Comparison of ENCODE assay signal across 9 cellular contexts in genomic region chr7:51067757-51068156, GRCh38.
DNase-seq lines count a peak whose midpoint lies in the region; ATAC-seq and TF ChIP-seq lines count a peak whose summit lies in the region.
"Had no signal": no experiment of that assay in that cellular context is flagged by ENCODE, and none has a peak within 500 bp of the region (broad histone marks: within the 10 kb centered on the region; RNA-seq: fewer than 3 reads in every experiment).

No MANE protein-coding gene starts in this region.

- no peak for ATAC-seq in activated CD8-positive, alpha-beta T cell treated with anti-CD3 and anti-CD28 coated beads, Interleukin-2, amount 10 ng/mL, durations not matched to agents 7 days and 5 days
- ATAC-seq in upper lobe of left lung (ENCODE audit: low FRiP score in 2 of 2): peak in 1 of 2 donors; percentile 61
- ATAC-seq in HG02973 (IDR thresholded peaks at IDR 0.05; ENCODE audit: unreplicated experiment): no peak

- POLR2A ChIA-PET in activated CD8-positive, alpha-beta T cell treated with anti-CD3 and anti-CD28 coated beads, Interleukin-2, amount 10 ng/mL, durations not matched to agents 7 days and 5 days (lab: Charles Lee): interaction anchor here (0.6 kb wide), 1 partner anchor 45 kb away, joined by 3 read pairs; no protein-coding TSS in a partner anchor

- intact Hi-C loops in Calu3 (cut with micrococcal nuclease; ENCODE audit: unreplicated experiment): loop anchor here (1.0 to 5.0 kb wide), 8 partner anchors 21 to 600 kb away; partner anchors contain the start of gene GRB10

- H3K27me3 ChIP-seq in fibroblast of lung (ENCODE audit: control insufficient read depth, insufficient read depth, low read length) (no peaks in the 10 kb centered on the region), upper lobe of left lung (no peaks in the 10 kb centered on the region)

- H3K36me3 Mint-ChIP-seq in Calu3 (ENCODE audit: insufficient read depth, unreplicated experiment) (no peaks in the 10 kb centered on the region), neural crest cell (ENCODE audit: low read depth) (no peaks in the 10 kb centered on the region)
- no peaks in the 10 kb centered on the region for H3K36me3 Mint-ChIP-seq in activated CD8-positive, alpha-beta T cell treated with anti-CD3 and anti-CD28 coated beads, Interleukin-2, amount 10 ng/mL, durations not matched to agents 7 days and 5 days (ENCODE audit: low read depth)

- WGBS in upper lobe of left lung, 2 donors: 49 to 58% methylated on average over 7 of the region's 7 CpGs

- CTCF ChIA-PET in Calu3 (lab: Charles Lee): interaction anchor here (0.6 to 2.1 kb wide), 3 partner anchors 74 to 472 kb away, joined by 3 to 8 read pairs (median 5); no protein-coding TSS in a partner anchor
- CTCF ChIA-PET in activated CD8-positive, alpha-beta T cell treated with anti-CD3 and anti-CD28 coated beads, Interleukin-2, amount 10 ng/mL, durations not matched to agents 7 days and 5 days (lab: Charles Lee): interaction anchor here (1.4 kb wide), 1 partner anchor 73 kb away, joined by 7 read pairs; no protein-coding TSS in a partner anchor

- H3K79me2 ChIP-seq in fibroblast of lung (ENCODE audit: control insufficient read depth, insufficient read depth, low read length): no peaks in the 10 kb centered on the region

- H3K9ac ChIP-seq in fibroblast of lung (ENCODE audit: insufficient read depth, low read length): no peak overlapping the region

- TF ChIP-seq EP300 in upper lobe of left lung (IDR thresholded peaks at IDR 0.05): no peak

- H3K9me3 ChIP-seq in fibroblast of lung (ENCODE audit: control insufficient read depth, insufficient read depth, low read depth, low read length): no peaks in the 10 kb centered on the region
- H3K9me3 ChIP-seq in upper lobe of left lung: no peaks in the 10 kb centered on the region
- H3K9me3 ChIP-seq: SJSA1 had no signal

- no peak overlapping the region for H3K4me3 ChIP-seq in fibroblast of lung (replicated peaks in 1 of 4; ENCODE audit: control extremely low read depth in 1 of 4, insufficient read depth in 1 of 4, low read depth in 3 of 4, low read length in 4 of 4)
- H3K4me3 ChIP-seq in upper lobe of left lung: no peak overlapping the region
- H3K4me3 ChIP-seq: SJSA1 had no signal

- TF ChIP-seq CTCF in Calu3 (IDR thresholded peaks at IDR 0.05; ENCODE audit: unreplicated experiment): peak; percentile 96
- peak; percentile 81 to 90 for TF ChIP-seq CTCF in fibroblast of lung (conservative IDR thresholded peaks at IDR 0.05 in 1 of 2, IDR thresholded peaks at IDR 0.05 in 1 of 2; ENCODE audit: low read depth in 1 of 2, low read length in 2 of 2)
- TF ChIP-seq CTCF in neural crest cell (conservative IDR thresholded peaks at IDR 0.05): peak; percentile 82
- TF ChIP-seq CTCF in upper lobe of left lung (IDR thresholded peaks at IDR 0.05): peak; percentile 38 to 68 (median 54)

- H3K27ac ChIP-seq in fibroblast of lung (ENCODE audit: insufficient read depth, low read length) (no peak overlapping the region), upper lobe of left lung (no peak overlapping the region)
- H3K27ac ChIP-seq: SJSA1 had no signal

- peaks cover 62% of the 10 kb centered on the region for H3K4me1 Mint-ChIP-seq in Calu3 (ENCODE audit: low read depth, unreplicated experiment)
- no peaks in the 10 kb centered on the region for H3K4me1 Mint-ChIP-seq in activated CD8-positive, alpha-beta T cell treated with anti-CD3 and anti-CD28 coated beads, Interleukin-2, amount 10 ng/mL, durations not matched to agents 7 days and 5 days (ENCODE audit: low read depth)
- H3K4me1 Mint-ChIP-seq in neural crest cell: peaks cover 12% of the 10 kb centered on the region

- H4K20me1 ChIP-seq in fibroblast of lung (ENCODE audit: control insufficient read depth, extremely low read depth, insufficient read depth, low read length): no peaks in the 10 kb centered on the region

- peak; percentile 86 for DNase-seq in Calu3
- peak; percentile 54 for DNase-seq in HCEC 1CT
- DNase-seq in NCI-H2196 treated with DMSO at 0.1 percent for 48 hours (lab: John Stamatoyannopoulos, UW; ENCODE audit: unreplicated experiment): peak; percentile 16
- DNase-seq in activated CD8-positive, alpha-beta T cell treated with anti-CD3 and anti-CD28 coated beads, Interleukin-2, amount 10 ng/mL, durations not matched to agents 7 days and 5 days: peak; percentile 55
- peak; percentile 65 to 80 for DNase-seq in fibroblast of lung (ENCODE audit: low read depth in 2 of 2)
- DNase-seq in neural crest cell (ENCODE audit: low read depth, low spot score): peak; percentile 75
- DNase-seq in upper lobe of left lung: peak; percentile 33 to 48

- H3K36me3 ChIP-seq in fibroblast of lung (ENCODE audit: control insufficient read depth, insufficient read depth, low read length) (no peaks in the 10 kb centered on the region), upper lobe of left lung (no peaks in the 10 kb centered on the region)
- H3K36me3 ChIP-seq: SJSA1 had no signal

- peak overlapping the region; percentile 70 for H3K4me2 ChIP-seq in fibroblast of lung (ENCODE audit: extremely low read depth, insufficient read depth, low read length)

- H3K27me3 Mint-ChIP-seq in Calu3 (ENCODE audit: unreplicated experiment): no peaks in the 10 kb centered on the region
- no peaks in the 10 kb centered on the region for H3K27me3 Mint-ChIP-seq in activated CD8-positive, alpha-beta T cell treated with anti-CD3 and anti-CD28 coated beads, Interleukin-2, amount 10 ng/mL, durations not matched to agents 7 days and 5 days (ENCODE audit: low read depth)
- H3K27me3 Mint-ChIP-seq in neural crest cell (ENCODE audit: low read depth): no peaks in the 10 kb centered on the region

- BruUV-seq in Calu3 (replicated peaks; lab: Mats Ljungman, UMichigan): no TSS peak

- H3K9me3 Mint-ChIP-seq in Calu3 (ENCODE audit: low read depth, unreplicated experiment) (no peaks in the 10 kb centered on the region), neural crest cell (no peaks in the 10 kb centered on the region)
- H3K9me3 Mint-ChIP-seq in activated CD8-positive, alpha-beta T cell treated with anti-CD3 and anti-CD28 coated beads, Interleukin-2, amount 10 ng/mL, durations not matched to agents 7 days and 5 days (ENCODE audit: insufficient read depth): no peaks in the 10 kb centered on the region

- TF ChIP-seq POLR2A in upper lobe of left lung (IDR thresholded peaks at IDR 0.05): no peak

- no peak overlapping the region for H2AFZ ChIP-seq in fibroblast of lung (ENCODE audit: low read length)

- no peak overlapping the region for H3K4me3 Mint-ChIP-seq in Calu3 (ENCODE audit: low read depth, unreplicated experiment)
- no peak overlapping the region for H3K4me3 Mint-ChIP-seq in activated CD8-positive, alpha-beta T cell treated with anti-CD3 and anti-CD28 coated beads, Interleukin-2, amount 10 ng/mL, durations not matched to agents 7 days and 5 days
- H3K4me3 Mint-ChIP-seq in neural crest cell: no peak overlapping the region

- H3K4me1 ChIP-seq in fibroblast of lung (ENCODE audit: control insufficient read depth, extremely low read depth, insufficient read depth, low read length) (peaks cover 3% of the 10 kb centered on the region), upper lobe of left lung (peaks cover 2 to 27% (median 17%) of the 10 kb centered on the region in 4 donors)
- H3K4me1 ChIP-seq: SJSA1 had no signal

- no peak overlapping the region for H3K27ac Mint-ChIP-seq in Calu3 (ENCODE audit: unreplicated experiment)
- no peak overlapping the region for H3K27ac Mint-ChIP-seq in activated CD8-positive, alpha-beta T cell treated with anti-CD3 and anti-CD28 coated beads, Interleukin-2, amount 10 ng/mL, durations not matched to agents 7 days and 5 days
- H3K27ac Mint-ChIP-seq in neural crest cell (ENCODE audit: unreplicated experiment): no peak overlapping the region

Comparison
In these comparisons a context has a peak if more than half of its experiments do, and no peak if none do; other contexts are left out.
1. DNase-seq: peak in every context shown above with its lines; median percentile 86 in Calu3; 75 in neural crest cell; 72 in fibroblast of lung; 55 in activated CD8-positive, alpha-beta T cell treated with anti-CD3 and anti-CD28 coated beads, Interleukin-2, amount 10 ng/mL, durations not matched to agents 7 days and 5 days; 54 in HCEC 1CT; 40 in upper lobe of left lung; 16 in NCI-H2196 treated with DMSO at 0.1 percent for 48 hours.